Comparison of ENCODE assay signal across 15 cellular contexts in the genomic region with DNA sequence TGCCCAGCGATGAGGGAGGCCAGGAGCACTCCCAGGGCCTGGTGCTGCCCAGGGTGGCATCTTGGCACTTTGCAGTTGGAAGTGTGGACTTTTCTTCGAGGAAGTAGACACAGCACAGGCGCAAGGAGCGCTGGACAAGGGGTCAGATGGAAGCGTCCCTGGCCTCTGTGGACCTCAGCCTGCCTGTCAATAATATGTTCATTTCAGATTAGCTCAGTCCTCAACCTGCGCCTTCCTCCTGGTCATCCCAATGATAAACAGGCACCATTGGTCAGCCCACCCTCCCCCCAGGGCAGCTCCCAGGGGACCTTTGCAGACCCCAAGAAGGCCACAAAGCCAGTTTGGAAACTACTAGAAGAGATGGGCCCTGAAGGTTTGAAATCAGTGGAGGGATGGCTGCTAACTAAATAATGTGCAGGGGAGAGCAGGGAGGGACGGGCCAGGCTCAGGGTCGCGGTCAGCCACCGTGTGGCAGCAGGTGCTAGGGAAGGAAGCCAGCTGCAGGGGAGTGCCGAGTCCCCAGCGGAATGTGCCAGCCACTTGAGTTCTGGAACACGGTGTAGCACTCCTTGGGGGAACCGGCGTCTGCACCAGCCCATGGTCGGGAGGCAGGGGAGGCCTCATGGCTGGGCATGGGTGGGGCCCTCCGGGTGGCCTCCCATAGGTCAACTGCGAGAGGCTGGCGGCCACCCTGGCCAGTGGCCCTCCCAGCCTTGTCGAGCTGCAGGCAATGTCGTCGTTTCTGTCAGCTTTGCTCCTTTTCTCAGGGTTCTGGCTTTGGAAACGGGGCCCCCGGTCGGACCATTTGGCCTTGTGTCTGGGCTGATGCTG. TPM values are rescaled to one million over a fixed set of nuclear protein-coding genes. Genes with fewer than 3 reads are reported as not detected.
A peak's percentile ranks its signal among the peaks of the same experiment; 100 is the strongest.
DNase-seq lines count a peak whose midpoint lies in the region; ATAC-seq, FAIRE-seq and TF ChIP-seq lines count a peak whose summit lies in the region.
"Had no signal": no experiment of that assay in that cellular context is flagged by ENCODE, and none has a peak within 500 bp of the region (broad histone marks: within the 10 kb centered on the region; RNA-seq: fewer than 3 reads in every experiment).

No MANE protein-coding gene starts in this region.

- WGBS in A549 (ENCODE audit: missing lambda C conversion rate), result 87% methylated on average over 25 of the region's 25 CpGs

- H4K20me1 ChIP-seq in neural progenitor cell (ENCODE audit: low read depth), result peaks cover 7% of the 10 kb centered on the region

- intact Hi-C loops in left cardiac atrium (cut with DNase I), result loop anchor here in 1 of 2 donors (5.0 kb wide), 2 partner anchors 32 to 63 kb away; no protein-coding TSS in a partner anchor
- intact Hi-C loops in CD4-positive, alpha-beta T cell (cut with DNase I, micrococcal nuclease), result loop anchor here (5.0 kb wide), 2 partner anchors 37 to 1337 kb away; no protein-coding TSS in a partner anchor

- POLR2A ChIA-PET in A549 (lab: Yijun Ruan, JAX), result interaction anchor here (1.2 kb wide), 1 partner anchor 80 kb away, joined by 3 read pairs; the partner anchor contains the start of gene TRAPPC12
- POLR2A ChIA-PET in CD4-positive, alpha-beta T cell (lab: Charles Lee), result no interaction called here

- peaks cover 14% of the 10 kb centered on the region for H3F3A ChIP-seq in neural progenitor cell (ENCODE audit: low read depth)

- no peaks in the 10 kb centered on the region for H3K36me3 ChIP-seq in neural progenitor cell

- H3K27me3 ChIP-seq in neural progenitor cell, result no peaks in the 10 kb centered on the region
- no peaks in the 10 kb centered on the region for H3K27me3 ChIP-seq in CD4-positive, alpha-beta T cell (ENCODE audit: control insufficient read depth, insufficient read depth, low read length)

- H3K4me2 ChIP-seq in A549, result no peak overlapping the region
- no peak overlapping the region for H3K4me2 ChIP-seq in neural progenitor cell

- H2AFZ ChIP-seq in neural progenitor cell (replicated peaks), result no peak overlapping the region

- H3K9me3 ChIP-seq in A549, result no peaks in the 10 kb centered on the region
- no peaks in the 10 kb centered on the region for H3K9me3 ChIP-seq in neural progenitor cell (ENCODE audit: low read depth)
- no peaks in the 10 kb centered on the region for H3K9me3 ChIP-seq in CD4-positive, alpha-beta T cell (ENCODE audit: control insufficient read depth, low read length)

- H3K79me2 ChIP-seq in neural progenitor cell (ENCODE audit: low read depth), result no peaks in the 10 kb centered on the region

- TF ChIP-seq CTCF in A549 (IDR thresholded peaks at IDR 0.05), result no peak
- TF ChIP-seq CTCF in neural progenitor cell (IDR thresholded peaks at IDR 0.05), result peak; percentile 14
- no peak for TF ChIP-seq CTCF in CD4-positive, alpha-beta T cell (IDR thresholded peaks at IDR 0.05)

- H3K4me1 ChIP-seq in A549 (no peaks in the 10 kb centered on the region), neural progenitor cell (peaks cover 10% of the 10 kb centered on the region)

- no peak for TF ChIP-seq POLR2A in A549 (IDR thresholded peaks at IDR 0.05; ENCODE audit: low read length)

- H3K27ac ChIP-seq in A549 (no peak overlapping the region), neural progenitor cell (no peak overlapping the region)
- H3K27ac ChIP-seq in CD4-positive, alpha-beta T cell (ENCODE audit: low read depth, low read length), result no peak overlapping the region

- ATAC-seq in A549, result peak; percentile 27 to 31; a peak in 4 of 6 replicates
- ATAC-seq in left cardiac atrium, result peak; percentile 82 to 83
- ATAC-seq in CD4-positive, alpha-beta T cell (ENCODE audit: poor library complexity), result no peak
- ATAC-seq: activated T-helper 17 cell treated with anti-CD3 and anti-CD28 coated beads, Interleukin-2, amount 50 U/mL, for 72 hours had no signal

- H3K4me1 Mint-ChIP-seq in neural progenitor cell, result peaks cover 16% of the 10 kb centered on the region
- peaks cover 13% of the 10 kb centered on the region for H3K4me1 Mint-ChIP-seq in CD4-positive, alpha-beta T cell (ENCODE audit: low read depth)
- H3K4me1 Mint-ChIP-seq in activated T-cell treated with anti-CD3 and anti-CD28 coated beads, Interleukin-2, amount 50 U/mL, for 24 hours (ENCODE audit: low read depth), result peaks cover 12% of the 10 kb centered on the region
- H3K4me1 Mint-ChIP-seq: activated T-helper 17 cell treated with anti-CD3 and anti-CD28 coated beads, Interleukin-2, amount 50 U/mL, for 72 hours had no signal

- H3K9me3 Mint-ChIP-seq in neural progenitor cell, result no peaks in the 10 kb centered on the region
- H3K9me3 Mint-ChIP-seq in CD4-positive, alpha-beta T cell, result no peaks in the 10 kb centered on the region
- H3K9me3 Mint-ChIP-seq in activated T-cell treated with anti-CD3 and anti-CD28 coated beads, Interleukin-2, amount 50 U/mL, for 24 hours, result no peaks in the 10 kb centered on the region
- H3K9me3 Mint-ChIP-seq: activated CD4-positive, alpha-beta T cell treated with anti-CD3 and anti-CD28 coated beads, Interleukin-2, amount 10 ng/mL, durations not matched to agents 24 days and 14 days; activated T-helper 17 cell treated with anti-CD3 and anti-CD28 coated beads, Interleukin-2, amount 50 U/mL, for 72 hours had no signal

- no peak for TF ChIP-seq EP300 in A549 (IDR thresholded peaks at IDR 0.05)

- CTCF ChIA-PET in A549 (lab: Yijun Ruan, JAX), result interaction anchor here (1.7 to 4.2 kb wide), 4 partner anchors 12 to 36 kb away, joined by 4 to 28 read pairs (median 8); no protein-coding TSS in a partner anchor
- CTCF ChIA-PET in CD4-positive, alpha-beta T cell (lab: Charles Lee), result no interaction called here

- peaks cover 21% of the 10 kb centered on the region for H3K36me3 Mint-ChIP-seq in neural progenitor cell
- H3K36me3 Mint-ChIP-seq in CD4-positive, alpha-beta T cell (ENCODE audit: low read depth), result peaks cover 55% of the 10 kb centered on the region
- peaks cover 82% of the 10 kb centered on the region for H3K36me3 Mint-ChIP-seq in activated T-cell treated with anti-CD3 and anti-CD28 coated beads, Interleukin-2, amount 50 U/mL, for 24 hours (ENCODE audit: low read depth)

- H3K27me3 Mint-ChIP-seq in neural progenitor cell (ENCODE audit: insufficient read depth, low read depth), result peaks cover 6% of the 10 kb centered on the region
- no peaks in the 10 kb centered on the region for H3K27me3 Mint-ChIP-seq in CD4-positive, alpha-beta T cell
- H3K27me3 Mint-ChIP-seq in activated T-cell treated with anti-CD3 and anti-CD28 coated beads, Interleukin-2, amount 50 U/mL, for 24 hours, result no peaks in the 10 kb centered on the region
- H3K27me3 Mint-ChIP-seq: activated CD4-positive, alpha-beta T cell treated with anti-CD3 and anti-CD28 coated beads, Interleukin-2, amount 10 ng/mL, durations not matched to agents 24 days and 14 days; activated T-helper 17 cell treated with anti-CD3 and anti-CD28 coated beads, Interleukin-2, amount 50 U/mL, for 72 hours had no signal

- H3K4me3 ChIP-seq in A549 (no peak overlapping the region), neural progenitor cell (no peak overlapping the region)

- DNase-seq in A549 (ENCODE audit: low read depth in 1 of 2, low spot score in 1 of 2), result no peak
- peak; percentile 7 for DNase-seq in NCI-H2196 treated with DMSO at 0.1 percent for 48 hours (lab: John Stamatoyannopoulos, UW; ENCODE audit: unreplicated experiment)
- DNase-seq in left cardiac atrium, result peak; percentile 58
- peak; percentile 31 for DNase-seq in neural progenitor cell (ENCODE audit: low spot score)
- no peak for DNase-seq in CD4-positive, alpha-beta T cell
- no peak for DNase-seq in hepatic stellate cell (ENCODE audit: low spot score)
- DNase-seq in NCI-H82 (lab: John Stamatoyannopoulos, UW), result no peak
- DNase-seq in activated T-cell treated with anti-CD3 and anti-CD28 coated beads, Interleukin-2, amount 50 U/mL, for 24 hours, result no peak
- DNase-seq: activated CD4-positive, alpha-beta T cell treated with anti-CD3 and anti-CD28 coated beads, Interleukin-2, amount 10 ng/mL, durations not matched to agents 24 days and 14 days; effector memory CD4-positive, alpha-beta T cell; kidney glomerular epithelial cell; NCI-H187 had no signal

- H3K4me3 Mint-ChIP-seq in neural progenitor cell, result no peak overlapping the region
- no peak overlapping the region for H3K4me3 Mint-ChIP-seq in CD4-positive, alpha-beta T cell
- no peak overlapping the region for H3K4me3 Mint-ChIP-seq in activated T-cell treated with anti-CD3 and anti-CD28 coated beads, Interleukin-2, amount 50 U/mL, for 24 hours
- H3K4me3 Mint-ChIP-seq: activated CD4-positive, alpha-beta T cell treated with anti-CD3 and anti-CD28 coated beads, Interleukin-2, amount 10 ng/mL, durations not matched to agents 24 days and 14 days; activated T-helper 17 cell treated with anti-CD3 and anti-CD28 coated beads, Interleukin-2, amount 50 U/mL, for 72 hours had no signal

- no peak overlapping the region for H3K9ac ChIP-seq in neural progenitor cell

- TF ChIP-seq RAD21 in A549 (conservative IDR thresholded peaks at IDR 0.05 in 1 of 2, IDR thresholded peaks at IDR 0.05 in 1 of 2), result 0 out of 5 replicates have a peak, but pooled peaks of 1 of the 2 experiments have one; percentile 8

- FAIRE-seq in A549 (lab: Jason Lieb, UNC), result no peak
- FAIRE-seq: frontal cortex, urothelium cell line had no signal

- no peak overlapping the region for H3K27ac Mint-ChIP-seq in neural progenitor cell
- no peak overlapping the region for H3K27ac Mint-ChIP-seq in CD4-positive, alpha-beta T cell
- H3K27ac Mint-ChIP-seq in activated T-cell treated with anti-CD3 and anti-CD28 coated beads, Interleukin-2, amount 50 U/mL, for 24 hours, result no peak overlapping the region
- H3K27ac Mint-ChIP-seq: activated CD4-positive, alpha-beta T cell treated with anti-CD3 and anti-CD28 coated beads, Interleukin-2, amount 10 ng/mL, durations not matched to agents 24 days and 14 days; activated T-helper 17 cell treated with anti-CD3 and anti-CD28 coated beads, Interleukin-2, amount 50 U/mL, for 72 hours had no signal

TF ChIP-seq in A549, 52 proteins besides CTCF, POLR2A, EP300 and RAD21 (continues in another document):
- TF ChIP-seq FOSB (CRISPR knock-in tag; IDR thresholded peaks at IDR 0.05) (no peak), EHMT2 (IDR thresholded peaks at IDR 0.05; ENCODE audit: low read depth) (no peak), RNF2 (IDR thresholded peaks at IDR 0.05; ENCODE audit: borderline replicate concordance, low read depth) (no peak), TFCP2L1 (CRISPR knock-in tag; IDR thresholded peaks at IDR 0.05) (no peak), RFX5 (IDR thresholded peaks at IDR 0.05) (no peak)
- TF ChIP-seq, protein P1, sequence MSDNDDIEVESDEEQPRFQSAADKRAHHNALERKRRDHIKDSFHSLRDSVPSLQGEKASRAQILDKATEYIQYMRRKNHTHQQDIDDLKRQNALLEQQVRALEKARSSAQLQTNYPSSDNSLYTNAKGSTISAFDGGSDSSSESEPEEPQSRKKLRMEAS (IDR thresholded peaks at IDR 0.05), result no peak

RNA-seq across cellular contexts. Expression of gene ADI1, which starts 59.9 kb away (rescaled TPM):
- 42.7 and 47.9 TPM in 2 replicates for polyA plus RNA-seq in A549 (2011; rRNA removed)
- 51.6 and 55.2 TPM in 2 replicates for polyA plus RNA-seq in A549 (2012; cell fraction: cytosol; rRNA removed)
- 31.2 and 42.2 TPM in 2 replicates for polyA plus RNA-seq in A549 (2012; cell fraction: nucleus; rRNA removed)
- 78.8 to 84.6 TPM (median 84.3 TPM) in 3 replicates for polyA plus RNA-seq in A549 (2017; fragmentation: RNase III; extraction: RNeasy Plus Mini Kit Qiagen cat#74134 plus additional on column Dnase treatment)
- 18.5 and 21.4 TPM in 2 replicates for polyA minus RNA-seq in A549 (2011; rRNA and poly(A)+ RNA removed)
- 100 to 1,000 TPM; 102 to 128 TPM for total RNA-seq in left cardiac atrium
- 19.0 and 29.3 TPM in 2 replicates for total RNA-seq in neural progenitor cell (ENCODE audit: low replicate concordance)
- 10 to 100 TPM; 28.4 to 30.2 TPM for total RNA-seq in CD4-positive, alpha-beta T cell

Comparison
In these comparisons a context has a peak if more than half of its experiments do, and no peak if none do; other contexts are left out.
1. DNase-seq: peak in NCI-H2196 treated with DMSO at 0.1 percent for 48 hours (single experiment), left cardiac atrium (single experiment) and neural progenitor cell (single experiment); none in A549 (0 of 2), CD4-positive, alpha-beta T cell (0 of 10), hepatic stellate cell (single experiment), NCI-H82 (single experiment) and activated T-cell treated with anti-CD3 and anti-CD28 coated beads, Interleukin-2, amount 50 U/mL, for 24 hours (single experiment).